14 cellular contexts compared by ENCODE assay signal in genomic region chr1:67332653-67333529, GRCh38. TPM values are rescaled to one million over a fixed set of nuclear protein-coding genes. Genes with fewer than 3 reads are reported as not detected.
DNase-seq lines count a peak whose midpoint lies in the region; ATAC-seq lines count a peak whose summit lies in the region.
"Had no signal": no experiment of that assay in that cellular context is flagged by ENCODE, and none has a peak within 500 bp of the region (broad histone marks: within the 10 kb centered on the region; RNA-seq: fewer than 3 reads in every experiment).

No MANE protein-coding gene starts in this region.

- no peak overlapping the region for H3K27ac ChIP-seq in naive thymus-derived CD4-positive, alpha-beta T cell (ENCODE audit: low read depth, low read length)

- POLR2A ChIA-PET in activated CD4-positive, alpha-beta T cell treated with anti-CD3 and anti-CD28 coated beads for 36 hours (lab: Charles Lee) = interaction anchor here (0.6 to 1.9 kb wide), 20 partner anchors 13 to 993 kb away, joined by 3 to 35 read pairs (median 4); partner anchors contain the start of genes IL12RB2 and SERBP1
- POLR2A ChIA-PET in naive thymus-derived CD4-positive, alpha-beta T cell (lab: Charles Lee) = interaction anchor here (0.7 to 1.3 kb wide), 2 partner anchors 16 to 76 kb away, joined by 3 to 4 read pairs; no protein-coding TSS in a partner anchor

- no peaks in the 10 kb centered on the region for H3K36me3 ChIP-seq in naive thymus-derived CD4-positive, alpha-beta T cell (ENCODE audit: control insufficient read depth in 2 of 3, insufficient read depth in 3 of 3, low read length in 3 of 3)

- no peaks in the 10 kb centered on the region for H3K9me3 ChIP-seq in naive thymus-derived CD4-positive, alpha-beta T cell (ENCODE audit: control insufficient read depth in 2 of 3, low read length in 3 of 3)

- H3K4me3 Mint-ChIP-seq in activated CD4-positive, alpha-beta T cell treated with anti-CD3 and anti-CD28 coated beads for 36 hours = peak overlapping the region; percentile 44
- peak overlapping the region in 6 of 10 donors; percentile 0 to 51 (median 24) for H3K4me3 Mint-ChIP-seq in naive thymus-derived CD4-positive, alpha-beta T cell

- H3K4me1 Mint-ChIP-seq in activated CD4-positive, alpha-beta T cell treated with anti-CD3 and anti-CD28 coated beads for 36 hours = peaks cover 79% of the 10 kb centered on the region
- H3K4me1 Mint-ChIP-seq in naive thymus-derived CD4-positive, alpha-beta T cell = peaks cover 19 to 73% (median 39%) of the 10 kb centered on the region in 7 donors

- no peaks in the 10 kb centered on the region for H3K27me3 Mint-ChIP-seq in activated CD4-positive, alpha-beta T cell treated with anti-CD3 and anti-CD28 coated beads for 36 hours
- no peaks in the 10 kb centered on the region for H3K27me3 Mint-ChIP-seq in naive thymus-derived CD4-positive, alpha-beta T cell

- H3K4me3 ChIP-seq in naive thymus-derived CD4-positive, alpha-beta T cell (ENCODE audit: low read length) = no peak overlapping the region

- no peaks in the 10 kb centered on the region for H3K9me3 Mint-ChIP-seq in activated CD4-positive, alpha-beta T cell treated with anti-CD3 and anti-CD28 coated beads for 36 hours (ENCODE audit: low read depth)
- no peaks in the 10 kb centered on the region for H3K9me3 Mint-ChIP-seq in naive thymus-derived CD4-positive, alpha-beta T cell

- peaks cover 17 to 34% of the 10 kb centered on the region in 2 donors for H3K4me1 ChIP-seq in naive thymus-derived CD4-positive, alpha-beta T cell (ENCODE audit: control insufficient read depth in 2 of 2, insufficient read depth in 2 of 2, low read length in 2 of 2)

- CTCF ChIA-PET in activated CD4-positive, alpha-beta T cell treated with anti-CD3 and anti-CD28 coated beads for 36 hours (lab: Charles Lee) = interaction anchor here (0.5 to 2.9 kb wide), 25 partner anchors 12 to 887 kb away, joined by 3 to 14 read pairs (median 4); no protein-coding TSS in a partner anchor
- CTCF ChIA-PET in naive thymus-derived CD4-positive, alpha-beta T cell (lab: Charles Lee) = interaction anchor here (0.6 kb wide), 1 partner anchor 56 kb away, joined by 3 read pairs; no protein-coding TSS in a partner anchor

- peak; percentile 62 for DNase-seq in activated CD4-positive, alpha-beta T cell treated with anti-CD3 and anti-CD28 coated beads for 36 hours
- DNase-seq in activated CD4-positive, alpha-beta T cell treated with anti-CD3 and anti-CD28 coated beads for 1 hour = no peak
- peak in 5 of 9 donors; percentile 16 to 41 (median 33) for DNase-seq in naive thymus-derived CD4-positive, alpha-beta T cell
- DNase-seq in stimulated activated CD8-positive, alpha-beta memory T cell treated with anti-CD3 and anti-CD28 coated beads, Interleukin-4, amount 100 ng/mL, for 48 hours = no peak
- DNase-seq in NCI-H1436 treated with DMSO at 0.1 percent for 48 hours (lab: John Stamatoyannopoulos, UW) (no peak), AG20443 (ENCODE audit: low spot score) (no peak)
- DNase-seq: 8988T; caudate nucleus; NCI-H1694; stimulated activated naive CD4-positive, alpha-beta T cell treated with Interleukin-2 at 50 U/mL for 16 hours; T-helper 9 cell had no signal

- peak overlapping the region; percentile 87 for H3K27ac Mint-ChIP-seq in activated CD4-positive, alpha-beta T cell treated with anti-CD3 and anti-CD28 coated beads for 36 hours
- H3K27ac Mint-ChIP-seq in naive thymus-derived CD4-positive, alpha-beta T cell = peak overlapping the region; percentile 3 to 87 (median 23)
- H3K27ac Mint-ChIP-seq: progenitor cell of endocrine pancreas had no signal

- intact Hi-C loops in activated CD4-positive, alpha-beta T cell treated with anti-CD3 and anti-CD28 coated beads for 36 hours (cut with DNase I, micrococcal nuclease) = loop anchor here (1.0 to 10.0 kb wide), 21 partner anchors 7 to 1051 kb away; partner anchors contain the start of genes GADD45A (in 1 of the 2) and SERBP1 (in 1 of the 2)
- intact Hi-C loops in naive thymus-derived CD4-positive, alpha-beta T cell (cut with micrococcal nuclease) = loop anchor here in 1 of 2 donors (1.0 to 10.0 kb wide), 11 partner anchors 8 to 998 kb away; partner anchors contain the start of genes DNAI4, GADD45A, MIER1 and SERBP1

- H3K27me3 ChIP-seq in naive thymus-derived CD4-positive, alpha-beta T cell (ENCODE audit: control insufficient read depth in 2 of 2, insufficient read depth in 2 of 2, low read length in 2 of 2) = no peaks in the 10 kb centered on the region

- H3K36me3 Mint-ChIP-seq in activated CD4-positive, alpha-beta T cell treated with anti-CD3 and anti-CD28 coated beads for 36 hours (ENCODE audit: low read depth) = peaks cover 80% of the 10 kb centered on the region
- peaks cover 0 to 52% (median 0%) of the 10 kb centered on the region in 5 donors for H3K36me3 Mint-ChIP-seq in naive thymus-derived CD4-positive, alpha-beta T cell

- ATAC-seq in activated CD4-positive, alpha-beta T cell treated with anti-CD3 and anti-CD28 coated beads for 36 hours = peak; percentile 86
- ATAC-seq in GM21723 (IDR thresholded peaks at IDR 0.05; ENCODE audit: unreplicated experiment) = peak; percentile 88
- peak; percentile 84 for ATAC-seq in HG03457 (IDR thresholded peaks at IDR 0.05; ENCODE audit: unreplicated experiment)
- ATAC-seq in naive thymus-derived CD4-positive, alpha-beta T cell = peak; percentile 84

RNA-seq across cellular contexts. Expression of gene IL12RB2, which starts 25.2 kb away (rescaled TPM):
- 10 to 100 TPM; 77.9 to 99.2 TPM for total RNA-seq in activated CD4-positive, alpha-beta T cell treated with anti-CD3 and anti-CD28 coated beads for 36 hours
- 10 to 100 TPM in 1 of 5 experiments, 1 to 10 TPM in 2, under 1 TPM in 2; 0.38 to 78.1 (median 1.1) TPM for total RNA-seq in naive thymus-derived CD4-positive, alpha-beta T cell
- polyA plus RNA-seq in naive thymus-derived CD4-positive, alpha-beta T cell = under 1 TPM; 0.47 to 0.60 TPM
- total RNA-seq: progenitor cell of endocrine pancreas had no signal

Comparison
In these comparisons a context has a peak if more than half of its experiments do, and no peak if none do; other contexts are left out.
1. DNase-seq: peak in activated CD4-positive, alpha-beta T cell treated with anti-CD3 and anti-CD28 coated beads for 36 hours (single experiment) and naive thymus-derived CD4-positive, alpha-beta T cell (5 of 9); none in activated CD4-positive, alpha-beta T cell treated with anti-CD3 and anti-CD28 coated beads for 1 hour (single experiment), stimulated activated CD8-positive, alpha-beta memory T cell treated with anti-CD3 and anti-CD28 coated beads, Interleukin-4, amount 100 ng/mL, for 48 hours (single experiment), NCI-H1436 treated with DMSO at 0.1 percent for 48 hours (single experiment) and AG20443 (single experiment).
2. Peak in every context shown above with its lines, with median percentiles within 50 percentile points of each other: ATAC-seq.